In the genomic region with DNA sequence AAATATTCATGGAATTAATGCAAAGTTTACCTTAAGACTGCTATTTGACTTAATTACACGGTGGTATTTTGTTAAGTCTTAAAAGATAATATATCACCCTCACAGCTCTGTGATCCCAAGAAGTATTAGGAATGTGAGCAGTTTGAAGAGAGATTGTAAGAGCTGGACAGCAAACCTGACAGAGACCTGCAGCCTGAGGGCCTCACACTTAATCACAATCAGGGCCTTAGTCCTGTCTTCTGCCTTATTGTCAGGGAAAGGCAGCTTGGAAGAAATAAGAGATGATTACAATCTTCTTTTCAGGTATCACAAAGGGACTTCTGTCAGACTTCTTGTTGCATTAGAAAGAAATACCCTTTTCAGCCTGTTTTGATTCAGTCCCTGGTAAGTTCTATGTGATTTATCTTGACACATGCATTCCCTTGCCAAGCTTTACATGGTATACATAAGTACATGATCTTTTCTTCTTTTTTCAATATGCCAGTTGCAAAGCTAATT, we compare ENCODE assay signal across 21 cellular contexts.
DNase-seq lines count a peak whose midpoint lies in the region; ATAC-seq and TF ChIP-seq lines count a peak whose summit lies in the region.
"Had no signal": no experiment of that assay in that cellular context is flagged by ENCODE, and none has a peak within 500 bp of the region (broad histone marks: within the 10 kb centered on the region; RNA-seq: fewer than 3 reads in every experiment).

No MANE protein-coding gene starts in this region.

- H3K9me3 ChIP-seq in cardiac muscle cell (ENCODE audit: low read depth) (no peaks in the 10 kb centered on the region), NT2/D1 (ENCODE audit: insufficient read depth, low read length) (no peaks in the 10 kb centered on the region)

- no peak overlapping the region for H3K9ac ChIP-seq in NT2/D1 (ENCODE audit: insufficient read length, low read depth)

- no peak overlapping the region for H3K4me3 ChIP-seq in cardiac muscle cell
- no peak overlapping the region for H3K4me3 ChIP-seq in NT2/D1 (ENCODE audit: insufficient read length, low read depth)
- H3K4me3 ChIP-seq: SK-N-MC had no signal

- H3K4me1 ChIP-seq in cardiac muscle cell (ENCODE audit: low read depth) (peaks cover 6% of the 10 kb centered on the region), NT2/D1 (ENCODE audit: insufficient read depth, insufficient read length) (no peaks in the 10 kb centered on the region)

- no peaks in the 10 kb centered on the region for H3K36me3 ChIP-seq in cardiac muscle cell
- H3K36me3 ChIP-seq in NT2/D1 (ENCODE audit: insufficient read depth, insufficient read length, low read length), result no peaks in the 10 kb centered on the region

- H3K27ac ChIP-seq in cardiac muscle cell, result peak overlapping the region; percentile 36
- H3K27ac ChIP-seq: C4-2B, SK-N-MC had no signal

- no peak for TF ChIP-seq CTCF in cardiac muscle cell (IDR thresholded peaks at IDR 0.05; ENCODE audit: low read depth, low read length)

- no peaks in the 10 kb centered on the region for H3K27me3 ChIP-seq in cardiac muscle cell
- no peaks in the 10 kb centered on the region for H3K27me3 ChIP-seq in NT2/D1 (ENCODE audit: insufficient read depth, insufficient read length)

- ATAC-seq in Right ventricle myocardium superior (ENCODE audit: poor library complexity), result no peak
- ATAC-seq in GM19351 (IDR thresholded peaks at IDR 0.05; ENCODE audit: unreplicated experiment), result no peak
- no peak for ATAC-seq in left lobe of liver
- ATAC-seq: Right ventricle myocardium inferior, T-cell had no signal

- DNase-seq in cardiac muscle cell (ENCODE audit: low read depth in 1 of 2, low spot score in 1 of 2) (peak in 1 of 2 donors; percentile 21), Right ventricle myocardium superior (no peak), NT2/D1 (ENCODE audit: low read depth, low spot score) (peak; percentile 8), iPS-NIHi11 (ENCODE audit: low spot score) (peak; percentile 4), left lobe of liver (ENCODE audit: low spot score) (no peak)
- no peak for DNase-seq in activated T-cell treated with anti-CD3 and anti-CD28 coated beads, Interleukin-2, amount 50 U/mL, for 48 hours
- DNase-seq: AML-193, DND-41, GDM1, H9, Kasumi-1, MM.1S, NCI-H1092 treated with DMSO at 0.1 percent for 48 hours, NCI-H1694 treated with DMSO at 0.1 percent for 48 hours, NCI-H2227 treated with DMSO at 0.1 percent for 48 hours, NCI-H510A treated with DMSO at 0.1 percent for 48 hours, T-cell had no signal

- intact Hi-C loops in Right ventricle myocardium superior (cut with DNase I), result no loop called here

Comparison
In these comparisons a context has a peak if more than half of its experiments do, and no peak if none do; other contexts are left out.
1. DNase-seq: peak in NT2/D1 (single experiment) and iPS-NIHi11 (single experiment); none in Right ventricle myocardium superior (single experiment), activated T-cell treated with anti-CD3 and anti-CD28 coated beads, Interleukin-2, amount 50 U/mL, for 48 hours (0 of 2) and left lobe of liver (single experiment).